In genomic region chr1:112889052-112889451, GRCh38 we compare ENCODE assay signal across 1 cellular context.
TF ChIP-seq lines count a peak whose summit lies in the region.

No MANE protein-coding gene starts in this region.

TF ChIP-seq in HEK293, 187 proteins besides CTCF, POLR2A, EP300 and RAD21 (continued from another document):
- no peak for TF ChIP-seq ZBTB49 (tag by site-specific recombination; IDR thresholded peaks at IDR 0.05; ENCODE audit: low read depth)
- TF ChIP-seq SP2 (tag by site-specific recombination; IDR thresholded peaks at IDR 0.05) = no peak
- no peak for TF ChIP-seq ZBTB1 (tag by site-specific recombination; IDR thresholded peaks at IDR 0.05)
- TF ChIP-seq ZNF549 (tag by site-specific recombination; IDR thresholded peaks at IDR 0.05) = peak; percentile 78; the same call in 1 of the 2 replicates
- TF ChIP-seq ZNF398 (tag by site-specific recombination; IDR thresholded peaks at IDR 0.05) = no peak
- TF ChIP-seq ZNF121 (tag by site-specific recombination; IDR thresholded peaks at IDR 0.05) = peak; percentile 47; the same call in 1 of the 2 replicates
- TF ChIP-seq ZNF18 (tag by site-specific recombination; IDR thresholded peaks at IDR 0.05) = no peak
- TF ChIP-seq ZNF600 (tag by site-specific recombination; IDR thresholded peaks at IDR 0.05) = no peak
- TF ChIP-seq ZNF529 (tag by site-specific recombination; IDR thresholded peaks at IDR 0.05; ENCODE audit: insufficient replicate concordance) = no peak
